In the genomic region with DNA sequence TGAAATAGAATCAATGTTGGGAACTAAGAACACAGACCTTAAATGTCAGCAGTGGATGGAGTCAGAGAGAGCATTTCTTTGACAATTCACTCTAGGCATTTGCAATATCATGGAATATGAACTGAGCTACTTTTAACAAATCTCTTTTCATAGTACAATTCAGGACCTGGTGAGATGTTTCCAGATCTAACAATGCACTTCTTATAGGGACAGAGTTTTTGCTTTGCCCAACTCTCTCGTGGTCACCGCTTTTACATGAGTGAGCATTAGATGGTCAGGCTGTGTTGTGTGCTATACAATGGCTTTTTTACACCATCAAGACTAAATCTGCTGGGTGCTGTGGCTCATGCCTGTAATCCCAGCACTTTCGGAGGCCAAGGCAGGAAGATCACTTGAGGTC, we compare ENCODE assay signal across 35 cellular contexts.
"Had no signal": no experiment of that assay in that cellular context is flagged by ENCODE, and none has a peak within 500 bp of the region (broad histone marks: within the 10 kb centered on the region; RNA-seq: fewer than 3 reads in every experiment).

No MANE protein-coding gene starts in this region.

- H3K4me3 ChIP-seq: MG63 had no signal

- H3K27me3 ChIP-seq: MG63 had no signal

- H3K36me3 ChIP-seq: MG63 had no signal

- H3K9me3 ChIP-seq: MG63 had no signal

- DNase-seq: Karpas-422, Kasumi-1, MG63, MM.1S, MV-4-11, NCI-H1048, NCI-H1092, NCI-H1092 treated with DMSO at 0.1 percent for 48 hours, NCI-H1105, NCI-H1105 treated with DMSO at 0.1 percent for 48 hours, NCI-H1417, NCI-H1417 treated with DMSO at 0.1 percent for 48 hours, NCI-H1436, NCI-H1436 treated with DMSO at 0.1 percent for 48 hours, NCI-H146, NCI-H1694, NCI-H1694 treated with DMSO at 0.1 percent for 48 hours, NCI-H187, NCI-H187 treated with DMSO at 0.1 percent for 48 hours, NCI-H1930, NCI-H2029, NCI-H2029 treated with DMSO at 0.1 percent for 48 hours, NCI-H2081, NCI-H2081 treated with DMSO at 0.1 percent for 48 hours, NCI-H2107, NCI-H2171, NCI-H2171 treated with DMSO at 0.1 percent for 48 hours, NCI-H2227 treated with DMSO at 0.1 percent for 48 hours, NCI-H226, NCI-H345, NCI-H446, NCI-H446 treated with DMSO at 0.1 percent for 48 hours, NCI-H510A, NCI-H510A treated with DMSO at 0.1 percent for 48 hours, NCI-H524 had no signal
